9 cellular contexts compared by ENCODE assay signal in the genomic region with DNA sequence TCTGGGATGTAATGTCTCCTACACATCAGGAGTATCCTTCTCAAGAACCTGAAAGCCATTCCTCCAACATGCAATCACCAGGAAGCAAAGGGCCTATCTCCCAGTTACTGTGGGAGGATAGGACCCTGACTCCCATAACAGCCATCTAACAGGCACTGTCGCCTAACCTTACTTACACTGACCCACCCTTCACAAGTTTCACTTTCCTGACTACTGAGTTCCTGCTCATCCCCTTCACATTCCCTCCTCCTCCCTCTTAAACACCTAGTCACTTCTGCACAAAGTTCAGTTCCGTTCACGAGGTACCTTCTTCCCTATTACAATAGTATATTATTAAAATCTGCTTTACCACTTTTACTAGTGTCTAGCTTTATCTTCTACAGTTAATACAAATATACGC. TPM values are rescaled to one million over a fixed set of nuclear protein-coding genes. Genes with fewer than 3 reads are reported as not detected.
DNase-seq lines count a peak whose midpoint lies in the region; ATAC-seq and TF ChIP-seq lines count a peak whose summit lies in the region.
"Had no signal": no experiment of that assay in that cellular context is flagged by ENCODE, and none has a peak within 500 bp of the region (broad histone marks: within the 10 kb centered on the region; RNA-seq: fewer than 3 reads in every experiment).

No MANE protein-coding gene starts in this region.

- H3K36me3 Mint-ChIP-seq in CD8-positive, alpha-beta T cell: peaks cover 42% of the 10 kb centered on the region
- H3K36me3 Mint-ChIP-seq in nephron progenitor cell (ENCODE audit: low read depth): peaks cover 35% of the 10 kb centered on the region

- no peaks in the 10 kb centered on the region for H3K79me2 ChIP-seq in Karpas-422 (ENCODE audit: low read length)

- H4K20me1 ChIP-seq in Karpas-422 (ENCODE audit: insufficient read depth, low read depth, low read length): peaks cover 4% of the 10 kb centered on the region; the same call in 1 of the 2 replicates

- H3K9me2 ChIP-seq in Karpas-422 (replicated peaks; ENCODE audit: insufficient read depth, low read length): no peaks in the 10 kb centered on the region

- H3K9me3 Mint-ChIP-seq in CD8-positive, alpha-beta T cell: no peaks in the 10 kb centered on the region
- no peaks in the 10 kb centered on the region for H3K9me3 Mint-ChIP-seq in nephron progenitor cell

- no peak for ATAC-seq in CD8-positive, alpha-beta T cell
- ATAC-seq in GM18502 (IDR thresholded peaks at IDR 0.05; ENCODE audit: poor library complexity, unreplicated experiment): no peak

- peaks cover 3% of the 10 kb centered on the region for H3K36me3 ChIP-seq in CD8-positive, alpha-beta T cell (ENCODE audit: insufficient read depth, low read length)
- H3K36me3 ChIP-seq in Karpas-422 (ENCODE audit: insufficient read depth, low read length): no peaks in the 10 kb centered on the region

- peak overlapping the region; percentile 69 for H3K27ac Mint-ChIP-seq in CD8-positive, alpha-beta T cell
- H3K27ac Mint-ChIP-seq in nephron progenitor cell: no peak overlapping the region

- H3K4me3 Mint-ChIP-seq in CD8-positive, alpha-beta T cell: peak overlapping the region; percentile 85
- peak overlapping the region; percentile 85 for H3K4me3 Mint-ChIP-seq in nephron progenitor cell

- no peaks in the 10 kb centered on the region for H3K27me3 ChIP-seq in CD8-positive, alpha-beta T cell (ENCODE audit: insufficient read depth, low read length)
- peaks cover 4% of the 10 kb centered on the region; the same call in 1 of the 2 replicates for H3K27me3 ChIP-seq in Karpas-422 (ENCODE audit: low read length)

- POLR2A ChIA-PET in CD8-positive, alpha-beta T cell (lab: Charles Lee): interaction anchor here (0.7 to 4.0 kb wide), 7 partner anchors 10 to 1174 kb away, joined by 3 to 32 read pairs (median 5); partner anchors contain the start of genes COIL, SRSF1 and TRIM25

- TF ChIP-seq CTCF in CD8-positive, alpha-beta T cell (IDR thresholded peaks at IDR 0.05): no peak
- TF ChIP-seq CTCF in coronary artery (IDR thresholded peaks at IDR 0.05) (no peak), nephron progenitor cell (IDR thresholded peaks at IDR 0.05) (no peak)

- peaks cover 43% of the 10 kb centered on the region for H3K4me1 ChIP-seq in CD8-positive, alpha-beta T cell (ENCODE audit: insufficient read depth, low read length)
- peaks cover 50% of the 10 kb centered on the region for H3K4me1 ChIP-seq in Karpas-422 (ENCODE audit: low read length)

- H3K4me2 ChIP-seq in Karpas-422 (ENCODE audit: low read depth, low read length, poor library complexity, severe bottlenecking): peak overlapping the region; percentile 72

- peak overlapping the region; percentile 73; the same call in 1 of the 2 replicates for H3K9ac ChIP-seq in Karpas-422 (ENCODE audit: low read length)

- no peaks in the 10 kb centered on the region for H3K9me3 ChIP-seq in CD8-positive, alpha-beta T cell (ENCODE audit: low read length)
- H3K9me3 ChIP-seq in Karpas-422 (ENCODE audit: low read length): no peaks in the 10 kb centered on the region

- H3K4me3 ChIP-seq in CD8-positive, alpha-beta T cell (ENCODE audit: low read depth, low read length): peak overlapping the region; percentile 78
- H3K4me3 ChIP-seq in Karpas-422 (ENCODE audit: low read length) (peak overlapping the region; percentile 73), coronary artery (peak overlapping the region; percentile 78)

- no peak overlapping the region for H3K27ac ChIP-seq in CD8-positive, alpha-beta T cell (ENCODE audit: low read depth, low read length)
- no peak overlapping the region for H3K27ac ChIP-seq in Karpas-422 (ENCODE audit: low read length)
- no peak overlapping the region for H3K27ac ChIP-seq in coronary artery

- no peaks in the 10 kb centered on the region for H3K27me3 Mint-ChIP-seq in CD8-positive, alpha-beta T cell (ENCODE audit: low read depth)
- peaks cover 57% of the 10 kb centered on the region for H3K27me3 Mint-ChIP-seq in nephron progenitor cell (ENCODE audit: low read depth, poor library complexity)

- CTCF ChIA-PET in CD8-positive, alpha-beta T cell (lab: Charles Lee): interaction anchor here (1.8 kb wide), 1 partner anchor 13 kb away, joined by 8 read pairs; no protein-coding TSS in a partner anchor

- no peak overlapping the region for H2AFZ ChIP-seq in Karpas-422 (ENCODE audit: low read length)

- peaks cover 55% of the 10 kb centered on the region for H3K4me1 Mint-ChIP-seq in CD8-positive, alpha-beta T cell (ENCODE audit: low read depth)
- H3K4me1 Mint-ChIP-seq in nephron progenitor cell: peaks cover 41% of the 10 kb centered on the region

- intact Hi-C loops in CD8-positive, alpha-beta T cell (cut with DNase I, micrococcal nuclease): loop anchor here (2.0 to 10.0 kb wide), 13 partner anchors 50 to 1685 kb away; partner anchors contain the start of genes DYNLL2 (in 2 of the 2), MSI2 (in 2 of the 2), NOG (in 2 of the 2) and MKS1 (in 1 of the 2)

- no peak for DNase-seq in CD8-positive, alpha-beta T cell
- DNase-seq in Karpas-422 (no peak), coronary artery (ENCODE audit: low spot score) (no peak), nephron progenitor cell (no peak), NCI-H226 (no peak), globus pallidus (ENCODE audit: low spot score) (no peak)
- no peak for DNase-seq in activated naive CD4-positive, alpha-beta T cell (lab: John Stamatoyannopoulos, UW)
- DNase-seq: NCI-H1930 had no signal

RNA-seq across cellular contexts. Expression of gene C17orf67, which starts 1.3 kb away (rescaled TPM):
- total RNA-seq in CD8-positive, alpha-beta T cell: 1 to 10 TPM; 2.4 to 2.9 TPM
- 0.32 TPM in 1 of 2 replicates, not detected in the other for total RNA-seq in Karpas-422 (2014; rRNA removed; shearing (Covaris generic); ENCODE audit: low replicate concordance)

RNA-seq across cellular contexts. Expression of gene DGKE, which starts 1.5 kb away (rescaled TPM):
- 10 to 100 TPM; 24.4 to 25.4 TPM for total RNA-seq in CD8-positive, alpha-beta T cell
- 0.30 and 0.32 TPM in 2 replicates for total RNA-seq in Karpas-422 (2014; rRNA removed; shearing (Covaris generic); ENCODE audit: low replicate concordance)

Comparison
In these comparisons a context has a peak if more than half of its experiments do, and no peak if none do; other contexts are left out.
1. RNA of gene DGKE, which starts 1.5 kb away (total RNA-seq): 24.4 to 25.4 TPM in CD8-positive, alpha-beta T cell; 0.30 to 0.32 TPM in Karpas-422; every median in the first group is over 10 times any median in the second.
2. Peak in every context shown above with its lines, with median percentiles within 50 percentile points of each other: H3K4me3 ChIP-seq.